8 cellular contexts compared by ENCODE assay signal in genomic region chr15:58749532-58750337, GRCh38. TPM values are rescaled to one million over a fixed set of nuclear protein-coding genes. Genes with fewer than 3 reads are reported as not detected.
DNase-seq lines count a peak whose midpoint lies in the region; ATAC-seq and TF ChIP-seq lines count a peak whose summit lies in the region.

Gene ADAM10, minus strand, starts transcription at chr15:58749707. Its CDS starts 173 bp downstream, at chr15:58749534.

- peaks cover 46% of the 10 kb centered on the region for H4K20me1 ChIP-seq in BLaER1

- H3K4me3 ChIP-seq in BLaER1 (peak within 1 kb of the TSS; percentile 97), left lung (peak within 1 kb of the TSS; percentile 80 to 85)

- peak; percentile 83 for ATAC-seq in GM19328 (IDR thresholded peaks at IDR 0.05; ENCODE audit: unreplicated experiment)
- ATAC-seq in HG03520 (IDR thresholded peaks at IDR 0.05; ENCODE audit: unreplicated experiment) = peak; percentile 79
- ATAC-seq in left lung = peak; percentile 96

- no peak for TF ChIP-seq CTCF in left lung (IDR thresholded peaks at IDR 0.05)

- H3K4me2 ChIP-seq in BLaER1 = peak within 1 kb of the TSS; percentile 80

- peak within 1 kb of the TSS; percentile 97 for H3K27ac ChIP-seq in BLaER1
- H3K27ac ChIP-seq in left lung = peak within 1 kb of the TSS; percentile 96 to 98

- peak within 1 kb of the TSS; percentile 96 for H3K9ac ChIP-seq in BLaER1

- H3K27me3 ChIP-seq in BLaER1 = no peaks in the 10 kb centered on the region
- H3K27me3 ChIP-seq in left lung = no peaks in the 10 kb centered on the region

- H3K4me1 ChIP-seq in BLaER1 (peaks cover 43% of the 10 kb centered on the region), left lung (peaks cover 8 to 40% of the 10 kb centered on the region in 2 donors)

- no peaks in the 10 kb centered on the region for H3K9me3 ChIP-seq in BLaER1
- H3K9me3 ChIP-seq in left lung = no peaks in the 10 kb centered on the region

- intact Hi-C loops in left lung (cut with DNase I) = no loop called here

- DNase-seq in NCI-H748 (lab: John Stamatoyannopoulos, UW; ENCODE audit: unreplicated experiment) (peak; percentile 98), dedifferentiated amniotic fluid mesenchymal stem cell (ENCODE audit: extremely low spot score) (peak; percentile 98), left lung (peak; percentile 100)
- peak; percentile 97 for DNase-seq in activated CD4-positive, alpha-beta T cell treated with anti-CD3 and anti-CD28 coated beads, Interleukin-2, amount 50 U/mL, for 1 hour
- DNase-seq in stimulated activated CD4-positive, alpha-beta T cell treated with anti-CD3 and anti-CD28 coated beads, Interleukin-2, amount 100 ng/mL, for 48 hours = peak; percentile 97 to 98

- H3K36me3 ChIP-seq in BLaER1 (0 out of 2 replicates have a peak, but pooled peaks cover 4% of the 10 kb centered on the region), left lung (no peaks in the 10 kb centered on the region)

RNA-seq across cellular contexts. Expression of gene ADAM10, which starts in this region (rescaled TPM):
- total RNA-seq in left lung = 100 to 1,000 TPM; 142 to 167 TPM

Comparison
In these comparisons a context has a peak if more than half of its experiments do, and no peak if none do; other contexts are left out.
1. Peak in every context shown above with its lines: DNase-seq, ATAC-seq, H3K4me3 ChIP-seq and H3K27ac ChIP-seq.